20 cellular contexts compared by ENCODE assay signal in genomic region chr7:106262268-106262881, GRCh38. TPM values are rescaled to one million over a fixed set of nuclear protein-coding genes. Genes with fewer than 3 reads are reported as not detected.
DNase-seq lines count a peak whose midpoint lies in the region; ATAC-seq and TF ChIP-seq lines count a peak whose summit lies in the region.
"Had no signal": no experiment of that assay in that cellular context is flagged by ENCODE, and none has a peak within 500 bp of the region (broad histone marks: within the 10 kb centered on the region; RNA-seq: fewer than 3 reads in every experiment).

No MANE protein-coding gene starts in this region.

- POLR2A ChIA-PET in activated CD4-positive, alpha-beta T cell treated with anti-CD3 and anti-CD28 coated beads for 36 hours (lab: Charles Lee) = interaction anchor here (1.0 kb wide), 1 partner anchor 23 kb away, joined by 4 read pairs; the partner anchor contains the start of gene NAMPT
- POLR2A ChIA-PET in activated naive CD8-positive, alpha-beta T cell treated with anti-CD3 and anti-CD28 coated beads, Interleukin-2, amount 10 ng/mL, durations not matched to agents 7 days and 5 days (lab: Charles Lee) = no interaction called here

- H3K4me3 ChIP-seq in cardiac muscle cell (no peak overlapping the region), right atrium auricular region (no peak overlapping the region), neutrophil (ENCODE audit: low read depth in 1 of 2, low read length in 1 of 2) (no peak overlapping the region)
- H3K4me3 ChIP-seq: BLaER1, GM23338 had no signal

- intact Hi-C loops in activated CD4-positive, alpha-beta T cell treated with anti-CD3 and anti-CD28 coated beads for 36 hours (cut with DNase I, micrococcal nuclease) = no loop called here
- intact Hi-C loops in head of caudate nucleus (cut with DNase I) = no loop called here

- no peaks in the 10 kb centered on the region for H3K9me3 ChIP-seq in cardiac muscle cell (ENCODE audit: low read depth)
- H3K9me3 ChIP-seq in right atrium auricular region = no peaks in the 10 kb centered on the region
- peaks cover 77% of the 10 kb centered on the region for H3K9me3 ChIP-seq in neutrophil
- H3K9me3 ChIP-seq: BLaER1 had no signal

- no peak for ATAC-seq in activated CD4-positive, alpha-beta T cell treated with anti-CD3 and anti-CD28 coated beads for 36 hours
- no peak for ATAC-seq in activated naive CD8-positive, alpha-beta T cell treated with anti-CD3 and anti-CD28 coated beads, Interleukin-2, amount 10 ng/mL, durations not matched to agents 7 days and 5 days (ENCODE audit: low read depth)
- ATAC-seq: CD8-positive, alpha-beta T cell; GM23338; HCT116 had no signal

- H3K4me3 Mint-ChIP-seq in activated CD4-positive, alpha-beta T cell treated with anti-CD3 and anti-CD28 coated beads for 36 hours = no peak overlapping the region
- no peak overlapping the region for H3K4me3 Mint-ChIP-seq in activated naive CD8-positive, alpha-beta T cell treated with anti-CD3 and anti-CD28 coated beads, Interleukin-2, amount 10 ng/mL, durations not matched to agents 7 days and 5 days
- H3K4me3 Mint-ChIP-seq: CD8-positive, alpha-beta T cell; GM23338 had no signal

- no peak for DNase-seq in activated CD4-positive, alpha-beta T cell treated with anti-CD3 and anti-CD28 coated beads for 36 hours
- DNase-seq in activated CD4-positive, alpha-beta T cell treated with anti-CD3 and anti-CD28 coated beads, Interleukin-2, amount 50 U/mL, for 1 hour = no peak
- DNase-seq in cardiac muscle cell (ENCODE audit: low read depth in 1 of 2, low spot score in 1 of 2) (peak in 1 of 2 donors; percentile 13), right atrium auricular region (ENCODE audit: low spot score) (no peak), head of caudate nucleus (no peak), DMS 273 (lab: John Stamatoyannopoulos, UW; ENCODE audit: unreplicated experiment) (no peak)
- DNase-seq in activated naive CD8-positive, alpha-beta T cell treated with anti-CD3 and anti-CD28 coated beads, Interleukin-2, amount 10 ng/mL, durations not matched to agents 7 days and 5 days = no peak
- DNase-seq: CD8-positive, alpha-beta T cell; DND-41; GF-D8; KBM-7; NCI-H1417 treated with DMSO at 0.1 percent for 48 hours; NCI-H2029; NCI-H2171; NCI-H446; NCI-H69 had no signal

- H3K36me3 Mint-ChIP-seq in activated CD4-positive, alpha-beta T cell treated with anti-CD3 and anti-CD28 coated beads for 36 hours (ENCODE audit: low read depth) = peaks cover 91% of the 10 kb centered on the region
- peaks cover 49% of the 10 kb centered on the region for H3K36me3 Mint-ChIP-seq in activated naive CD8-positive, alpha-beta T cell treated with anti-CD3 and anti-CD28 coated beads, Interleukin-2, amount 10 ng/mL, durations not matched to agents 7 days and 5 days

- H3K36me3 ChIP-seq in cardiac muscle cell (peaks cover 43% of the 10 kb centered on the region), right atrium auricular region (peaks cover 99% of the 10 kb centered on the region), neutrophil (peaks cover 100% of the 10 kb centered on the region)

- H3K27me3 ChIP-seq in cardiac muscle cell (no peaks in the 10 kb centered on the region), right atrium auricular region (no peaks in the 10 kb centered on the region), neutrophil (no peaks in the 10 kb centered on the region)
- H3K27me3 ChIP-seq: BLaER1 had no signal

- H3K9me3 Mint-ChIP-seq in activated CD4-positive, alpha-beta T cell treated with anti-CD3 and anti-CD28 coated beads for 36 hours (ENCODE audit: low read depth) = no peaks in the 10 kb centered on the region
- H3K9me3 Mint-ChIP-seq in activated naive CD8-positive, alpha-beta T cell treated with anti-CD3 and anti-CD28 coated beads, Interleukin-2, amount 10 ng/mL, durations not matched to agents 7 days and 5 days = no peaks in the 10 kb centered on the region
- H3K9me3 Mint-ChIP-seq: CD8-positive, alpha-beta T cell; GM23338 had no signal

- H3K27ac ChIP-seq in cardiac muscle cell (peak overlapping the region; percentile 15), right atrium auricular region (no peak overlapping the region), neutrophil (peak overlapping the region; percentile 58)
- H3K27ac ChIP-seq: BLaER1 had no signal

- H3K27me3 Mint-ChIP-seq in activated CD4-positive, alpha-beta T cell treated with anti-CD3 and anti-CD28 coated beads for 36 hours = no peaks in the 10 kb centered on the region
- H3K27me3 Mint-ChIP-seq in activated naive CD8-positive, alpha-beta T cell treated with anti-CD3 and anti-CD28 coated beads, Interleukin-2, amount 10 ng/mL, durations not matched to agents 7 days and 5 days = no peaks in the 10 kb centered on the region

- CTCF ChIA-PET in activated CD4-positive, alpha-beta T cell treated with anti-CD3 and anti-CD28 coated beads for 36 hours (lab: Charles Lee) = interaction anchor here (1.5 to 2.1 kb wide), 3 partner anchors 8 to 85 kb away, joined by 3 to 5 read pairs (median 4); no protein-coding TSS in a partner anchor

- H3K4me1 ChIP-seq in cardiac muscle cell (ENCODE audit: low read depth) (peaks cover 9% of the 10 kb centered on the region), right atrium auricular region (no peaks in the 10 kb centered on the region), neutrophil (ENCODE audit: control insufficient read depth in 1 of 2, insufficient read depth in 1 of 2, low read depth in 1 of 2, low read length in 1 of 2) (peaks cover 29 to 65% of the 10 kb centered on the region in 2 experiments)

- TF ChIP-seq CTCF in cardiac muscle cell (IDR thresholded peaks at IDR 0.05; ENCODE audit: low read depth, low read length) (no peak), right atrium auricular region (IDR thresholded peaks at IDR 0.05) (no peak), neutrophil (IDR thresholded peaks at IDR 0.05) (no peak)

- H3K27ac Mint-ChIP-seq in activated CD4-positive, alpha-beta T cell treated with anti-CD3 and anti-CD28 coated beads for 36 hours = peak overlapping the region; percentile 45
- H3K27ac Mint-ChIP-seq in activated naive CD8-positive, alpha-beta T cell treated with anti-CD3 and anti-CD28 coated beads, Interleukin-2, amount 10 ng/mL, durations not matched to agents 7 days and 5 days = peak overlapping the region; percentile 7
- H3K27ac Mint-ChIP-seq: CD8-positive, alpha-beta T cell; GM23338 had no signal

- peaks cover 73% of the 10 kb centered on the region for H3K4me1 Mint-ChIP-seq in activated CD4-positive, alpha-beta T cell treated with anti-CD3 and anti-CD28 coated beads for 36 hours
- H3K4me1 Mint-ChIP-seq in activated naive CD8-positive, alpha-beta T cell treated with anti-CD3 and anti-CD28 coated beads, Interleukin-2, amount 10 ng/mL, durations not matched to agents 7 days and 5 days = peaks cover 18% of the 10 kb centered on the region

RNA-seq across cellular contexts. Expression of gene NAMPT, which starts 22.4 kb away (rescaled TPM):
- total RNA-seq in activated CD4-positive, alpha-beta T cell treated with anti-CD3 and anti-CD28 coated beads for 36 hours = 1,000 to 10,000 TPM in 1 of 2 experiments, 100 to 1,000 TPM in 1; 825 to 1,205 TPM
- total RNA-seq in cardiac muscle cell = 36.4 and 42.9 TPM in 2 replicates
- polyA plus RNA-seq in cardiac muscle cell = 31.6 and 37.3 TPM in 2 replicates
- total RNA-seq in right atrium auricular region = 100 to 1,000 TPM; 143 to 194 TPM
- 10 to 100 TPM; 63.8 to 65.7 TPM for total RNA-seq in activated naive CD8-positive, alpha-beta T cell treated with anti-CD3 and anti-CD28 coated beads, Interleukin-2, amount 10 ng/mL, durations not matched to agents 7 days and 5 days

Comparison
In these comparisons a context has a peak if more than half of its experiments do, and no peak if none do; other contexts are left out.
1. H3K27ac ChIP-seq: peak in cardiac muscle cell (single experiment) and neutrophil (single experiment); none in right atrium auricular region (0 of 2).
2. RNA of gene NAMPT, which starts 22.4 kb away (total RNA-seq): 825 to 1,205 TPM in activated CD4-positive, alpha-beta T cell treated with anti-CD3 and anti-CD28 coated beads for 36 hours; 143 to 194 TPM in right atrium auricular region, 63.8 to 65.7 TPM in activated naive CD8-positive, alpha-beta T cell treated with anti-CD3 and anti-CD28 coated beads, Interleukin-2, amount 10 ng/mL, durations not matched to agents 7 days and 5 days and 36.4 to 42.9 TPM in cardiac muscle cell; every median in the first group is over 4 times any median in the second.